1 cellular context compared by ENCODE assay signal in genomic region chr5:140357731-140358093, GRCh38.
TF ChIP-seq lines count a peak whose summit lies in the region.

No MANE protein-coding gene starts in this region.

TF ChIP-seq in K562, 482 proteins besides CTCF, POLR2A, EP300 and RAD21 (continues in another document):
- TF ChIP-seq ZNF584 (CRISPR knock-in tag; IDR thresholded peaks at IDR 0.05; ENCODE audit: low read depth) (no peak), ZNF124 (CRISPR knock-in tag; IDR thresholded peaks at IDR 0.05) (no peak), ETS2 (tag; IDR thresholded peaks at IDR 0.05; ENCODE audit: borderline replicate concordance, poor library complexity, severe bottlenecking) (no peak), BACH1 (tag; IDR thresholded peaks at IDR 0.05) (no peak), ZBTB40 (IDR thresholded peaks at IDR 0.05) (peak; percentile 46; the same call in 1 of the 2 replicates), ZBTB40 (CRISPR knock-in tag; IDR thresholded peaks at IDR 0.05) (no peak), TEAD4 (IDR thresholded peaks at IDR 0.05; ENCODE audit: low read length) (peak; percentile 53), TEAD4 (CRISPR knock-in tag; IDR thresholded peaks at IDR 0.05; ENCODE audit: borderline replicate concordance) (no peak), RHOXF2B (CRISPR knock-in tag; conservative IDR thresholded peaks at IDR 0.05) (no peak), PREB (CRISPR knock-in tag; IDR thresholded peaks at IDR 0.05) (peak; percentile 90; the same call in 1 of the 2 replicates), FOXA3 (CRISPR knock-in tag; conservative IDR thresholded peaks at IDR 0.05 in 1 of 2, IDR thresholded peaks at IDR 0.05 in 1 of 2) (no peak), JUN (IDR thresholded peaks at IDR 0.05; ENCODE audit: borderline replicate concordance, low read depth, low read length) (peak; percentile 16; the same call in 1 of the 2 replicates), JUN (CRISPR knock-in tag; IDR thresholded peaks at IDR 0.05; ENCODE audit: borderline replicate concordance) (no peak), SMAD2 (IDR thresholded peaks at IDR 0.05; ENCODE audit: low read depth, low read length) (no peak), ZNF316 (IDR thresholded peaks at IDR 0.05) (no peak), ZNF398 (CRISPR knock-in tag; IDR thresholded peaks at IDR 0.05) (no peak), CLOCK (CRISPR knock-in tag; IDR thresholded peaks at IDR 0.05; ENCODE audit: borderline replicate concordance) (no peak), MTA3 (IDR thresholded peaks at IDR 0.05; ENCODE audit: borderline replicate concordance) (0 out of 2 replicates have a peak, but pooled peaks have one; percentile 45), CREB1 (IDR thresholded peaks at IDR 0.05) (no peak), CREB1 (CRISPR knock-in tag; IDR thresholded peaks at IDR 0.05) (0 out of 2 replicates have a peak, but pooled peaks have one; percentile 31), DEAF1 (CRISPR knock-in tag; IDR thresholded peaks at IDR 0.05) (peak; percentile 62; the same call in 1 of the 2 replicates), CXXC5 (CRISPR knock-in tag; IDR thresholded peaks at IDR 0.05) (no peak), E4F1 (CRISPR knock-in tag; IDR thresholded peaks at IDR 0.05; ENCODE audit: borderline replicate concordance) (no peak), CEBPB (tag; IDR thresholded peaks at IDR 0.05) (no peak), YY1 (IDR thresholded peaks at IDR 0.05; ENCODE audit: borderline replicate concordance in 1 of 3, control insufficient read depth in 1 of 3, extremely low read depth in 1 of 3, insufficient read depth in 3 of 3, insufficient read length in 1 of 3, insufficient replicate concordance in 2 of 3, low read depth in 1 of 3, low read length in 2 of 3) (peak in 1 of 3 experiments; percentile 35), FOXO4 (CRISPR knock-in tag; IDR thresholded peaks at IDR 0.05) (no peak), RB1 (IDR thresholded peaks at IDR 0.05; ENCODE audit: low read depth) (peak; percentile 65; the same call in 1 of the 2 replicates), MAZ (CRISPR knock-in tag; conservative IDR thresholded peaks at IDR 0.05 in 1 of 2, IDR thresholded peaks at IDR 0.05 in 1 of 2) (0 out of 4 replicates have a peak, but pooled peaks of 1 of the 2 experiments have one; percentile 22), GABPB1 (CRISPR knock-in tag; IDR thresholded peaks at IDR 0.05) (0 out of 2 replicates have a peak, but pooled peaks have one; percentile 26), ZNF253 (CRISPR knock-in tag; conservative IDR thresholded peaks at IDR 0.05) (no peak), ATF7 (IDR thresholded peaks at IDR 0.05) (peak; percentile 53), MAFK (IDR thresholded peaks at IDR 0.05; ENCODE audit: low read length) (peak; percentile 12; the same call in 1 of the 2 replicates), JUND (IDR thresholded peaks at IDR 0.05; ENCODE audit: borderline replicate concordance, low read depth, low read length) (peak; percentile 70), JUND (tag; IDR thresholded peaks at IDR 0.05; ENCODE audit: borderline replicate concordance, low read depth, low read length) (peak; percentile 52; the same call in 2 of the 3 replicates), RCOR1 (IDR thresholded peaks at IDR 0.05; ENCODE audit: borderline replicate concordance in 1 of 2, low read depth in 2 of 2, low read length in 2 of 2) (0 out of 4 replicates have a peak, but pooled peaks of 1 of the 2 experiments have one; percentile 27), MIER1 (IDR thresholded peaks at IDR 0.05; ENCODE audit: low read depth) (no peak), CTBP1 (IDR thresholded peaks at IDR 0.05; ENCODE audit: borderline replicate concordance) (peak; percentile 70), PPARD (CRISPR knock-in tag; IDR thresholded peaks at IDR 0.05) (no peak)
